Comparison of ENCODE assay signal across 8 cellular contexts in genomic region chr12:40011775-40012129, GRCh38.
DNase-seq lines count a peak whose midpoint lies in the region; ATAC-seq and TF ChIP-seq lines count a peak whose summit lies in the region.

No MANE protein-coding gene starts in this region.

- H3K27me3 ChIP-seq in CD8-positive, alpha-beta T cell (ENCODE audit: insufficient read depth, low read length) = no peaks in the 10 kb centered on the region
- H3K27me3 ChIP-seq in Panc1 (ENCODE audit: control insufficient read depth, insufficient read depth, low read length) (no peaks in the 10 kb centered on the region), liver (ENCODE audit: control insufficient read depth in 4 of 4, insufficient read depth in 4 of 4, low read length in 3 of 4) (no peaks in the 10 kb centered on the region), MG63 (no peaks in the 10 kb centered on the region)

- ATAC-seq in CD8-positive, alpha-beta T cell = no peak
- ATAC-seq in GM21825 (IDR thresholded peaks at IDR 0.05; ENCODE audit: unreplicated experiment) (peak; percentile 10), Panc1 (peak; percentile 60; the same call in 1 of the 2 replicates)

- in situ Hi-C loops in Panc1 (cut with HindIII; ENCODE audit: low pct_unique_long_range_greater_than_20kb, low sequenced_read_pairs) = no loop called here

- WGBS in liver = 36% methylated on average over 3 of the region's 3 CpGs

- no peak overlapping the region for H3K27ac ChIP-seq in CD8-positive, alpha-beta T cell (ENCODE audit: low read depth, low read length)
- H3K27ac ChIP-seq in Panc1 (ENCODE audit: low read length) (no peak overlapping the region), liver (ENCODE audit: low read depth in 1 of 2, low read length in 2 of 2) (peak overlapping the region in 1 of 2 donors; percentile 20)

- peaks cover 5% of the 10 kb centered on the region for H3K4me1 ChIP-seq in CD8-positive, alpha-beta T cell (ENCODE audit: insufficient read depth, low read length)
- 0 out of 2 replicates have a peak, but pooled peaks cover 2% of the 10 kb centered on the region for H3K4me1 ChIP-seq in Panc1 (ENCODE audit: control insufficient read depth, insufficient read depth, low read length)
- peaks cover 2 to 7% (median 3%) of the 10 kb centered on the region in 4 donors for H3K4me1 ChIP-seq in liver (ENCODE audit: control insufficient read depth in 4 of 4, insufficient read depth in 4 of 4, low read length in 3 of 4)

- CTCF ChIA-PET in CD8-positive, alpha-beta T cell (lab: Charles Lee) = interaction anchor here (0.7 to 7.2 kb wide), 25 partner anchors 9 to 195 kb away, joined by 3 to 155 read pairs (median 4); partner anchors contain the start of gene SLC2A13
- CTCF ChIA-PET in Panc1 (lab: Charles Lee) (interaction anchor here (0.6 to 1.1 kb wide), 7 partner anchors 10 to 877 kb away, joined by 3 to 11 read pairs (median 5); partner anchors contain the start of gene SLC2A13), Calu3 (lab: Charles Lee) (interaction anchor here (1.0 to 1.7 kb wide), 5 partner anchors 9 to 139 kb away, joined by 3 to 29 read pairs (median 5); partner anchors contain the start of gene SLC2A13)

- intact Hi-C loops in CD8-positive, alpha-beta T cell (cut with DNase I, micrococcal nuclease) = loop anchor here (1.0 kb wide), 1 partner anchor 96 kb away; no protein-coding TSS in a partner anchor
- intact Hi-C loops in Panc1 (cut with micrococcal nuclease; ENCODE audit: unreplicated experiment) = loop anchor here (1.0 kb wide), 1 partner anchor 95 kb away; the partner anchor contains the start of gene SLC2A13
- intact Hi-C loops in Calu3 (cut with micrococcal nuclease; ENCODE audit: unreplicated experiment) = loop anchor here (1.0 kb wide), 1 partner anchor 96 kb away; no protein-coding TSS in a partner anchor

- peak overlapping the region; percentile 74 for H3K4me3 Mint-ChIP-seq in CD8-positive, alpha-beta T cell
- no peak overlapping the region for H3K4me3 Mint-ChIP-seq in chondrocyte (ENCODE audit: unreplicated experiment)
- no peak overlapping the region for H3K4me3 Mint-ChIP-seq in Calu3 (ENCODE audit: low read depth, unreplicated experiment)

- peaks cover 18% of the 10 kb centered on the region for H3K4me1 Mint-ChIP-seq in CD8-positive, alpha-beta T cell (ENCODE audit: low read depth)
- peaks cover 5% of the 10 kb centered on the region for H3K4me1 Mint-ChIP-seq in chondrocyte (ENCODE audit: low read depth)
- H3K4me1 Mint-ChIP-seq in Calu3 (ENCODE audit: low read depth, unreplicated experiment) = peaks cover 2% of the 10 kb centered on the region

- POLR2A ChIA-PET in CD8-positive, alpha-beta T cell (lab: Charles Lee) = interaction anchor here (0.6 to 1.0 kb wide), 4 partner anchors 72 to 99 kb away, joined by 3 to 6 read pairs (median 3); partner anchors contain the start of gene SLC2A13
- POLR2A ChIA-PET in Panc1 (lab: Charles Lee) = no interaction called here

- H3K9me3 Mint-ChIP-seq in CD8-positive, alpha-beta T cell = no peaks in the 10 kb centered on the region
- H3K9me3 Mint-ChIP-seq in chondrocyte (ENCODE audit: low read depth) = no peaks in the 10 kb centered on the region
- H3K9me3 Mint-ChIP-seq in Calu3 (ENCODE audit: low read depth, unreplicated experiment) = peaks cover 2% of the 10 kb centered on the region

- H3K9ac ChIP-seq in liver (ENCODE audit: low read depth in 1 of 2, low read length in 2 of 2) = peak overlapping the region in 1 of 2 donors; percentile 49

- no peak for TF ChIP-seq RAD21 in liver (IDR thresholded peaks at IDR 0.05)

- no TSS peak for BruUV-seq in Panc1 (replicated peaks; lab: Mats Ljungman, UMichigan)
- no TSS peak for BruUV-seq in Calu3 (replicated peaks; lab: Mats Ljungman, UMichigan)

- no peak overlapping the region for H3K27ac Mint-ChIP-seq in CD8-positive, alpha-beta T cell
- no peak overlapping the region for H3K27ac Mint-ChIP-seq in chondrocyte (ENCODE audit: unreplicated experiment)
- no peak overlapping the region for H3K27ac Mint-ChIP-seq in Calu3 (ENCODE audit: unreplicated experiment)

- H3K4me3 ChIP-seq in CD8-positive, alpha-beta T cell (ENCODE audit: low read depth, low read length) = peak overlapping the region; percentile 18
- H3K4me3 ChIP-seq in Panc1 (ENCODE audit: low read depth in 2 of 2, low read length in 2 of 2) = no peak overlapping the region
- peak overlapping the region in 2 of 3 donors; percentile 29 to 49 for H3K4me3 ChIP-seq in liver (ENCODE audit: low read depth in 1 of 3, low read length in 3 of 3)
- H3K4me3 ChIP-seq in MG63 = no peak overlapping the region

- TF ChIP-seq CTCF in CD8-positive, alpha-beta T cell (IDR thresholded peaks at IDR 0.05) = no peak
- TF ChIP-seq CTCF in Panc1 (IDR thresholded peaks at IDR 0.05) (no peak), liver (IDR thresholded peaks at IDR 0.05; ENCODE audit: low read depth, low read length, missing input control) (no peak), chondrocyte (IDR thresholded peaks at IDR 0.05) (no peak), Calu3 (IDR thresholded peaks at IDR 0.05; ENCODE audit: unreplicated experiment) (no peak)

- no peak for DNase-seq in CD8-positive, alpha-beta T cell
- DNase-seq in Panc1 (ENCODE audit: low read depth, low spot score) = no peak
- no peak for DNase-seq in MG63
- no peak for DNase-seq in NCI-H128 (lab: John Stamatoyannopoulos, UW; ENCODE audit: unreplicated experiment)
- DNase-seq in chondrocyte (ENCODE audit: low spot score) = no peak
- DNase-seq in Calu3 = no peak

- no peaks in the 10 kb centered on the region for H3K27me3 Mint-ChIP-seq in CD8-positive, alpha-beta T cell (ENCODE audit: low read depth)
- H3K27me3 Mint-ChIP-seq in chondrocyte (ENCODE audit: low read depth) = no peaks in the 10 kb centered on the region
- no peaks in the 10 kb centered on the region for H3K27me3 Mint-ChIP-seq in Calu3 (ENCODE audit: unreplicated experiment)

- H3K9me3 ChIP-seq in CD8-positive, alpha-beta T cell (ENCODE audit: low read length) = no peaks in the 10 kb centered on the region
- H3K9me3 ChIP-seq in Panc1 (ENCODE audit: control insufficient read depth, insufficient read depth, low read depth, low read length) (no peaks in the 10 kb centered on the region), liver (ENCODE audit: control insufficient read depth in 4 of 4, low read length in 3 of 4) (no peaks in the 10 kb centered on the region), MG63 (no peaks in the 10 kb centered on the region)

- H3K36me3 Mint-ChIP-seq in CD8-positive, alpha-beta T cell = no peaks in the 10 kb centered on the region
- H3K36me3 Mint-ChIP-seq in chondrocyte (ENCODE audit: low read depth) (no peaks in the 10 kb centered on the region), Calu3 (ENCODE audit: insufficient read depth, unreplicated experiment) (peaks cover 5% of the 10 kb centered on the region)

- H3K36me3 ChIP-seq in CD8-positive, alpha-beta T cell (ENCODE audit: insufficient read depth, low read length) = no peaks in the 10 kb centered on the region
- H3K36me3 ChIP-seq in Panc1 (ENCODE audit: control insufficient read depth, insufficient read depth, low read length) (no peaks in the 10 kb centered on the region), liver (ENCODE audit: control insufficient read depth in 4 of 4, insufficient read depth in 3 of 4, low read depth in 1 of 4, low read length in 3 of 4) (no peaks in the 10 kb centered on the region), MG63 (no peaks in the 10 kb centered on the region)

TF ChIP-seq in liver, 16 proteins besides CTCF, POLR2A, EP300 and RAD21 (continues in another document):
- TF ChIP-seq, protein P1, sequence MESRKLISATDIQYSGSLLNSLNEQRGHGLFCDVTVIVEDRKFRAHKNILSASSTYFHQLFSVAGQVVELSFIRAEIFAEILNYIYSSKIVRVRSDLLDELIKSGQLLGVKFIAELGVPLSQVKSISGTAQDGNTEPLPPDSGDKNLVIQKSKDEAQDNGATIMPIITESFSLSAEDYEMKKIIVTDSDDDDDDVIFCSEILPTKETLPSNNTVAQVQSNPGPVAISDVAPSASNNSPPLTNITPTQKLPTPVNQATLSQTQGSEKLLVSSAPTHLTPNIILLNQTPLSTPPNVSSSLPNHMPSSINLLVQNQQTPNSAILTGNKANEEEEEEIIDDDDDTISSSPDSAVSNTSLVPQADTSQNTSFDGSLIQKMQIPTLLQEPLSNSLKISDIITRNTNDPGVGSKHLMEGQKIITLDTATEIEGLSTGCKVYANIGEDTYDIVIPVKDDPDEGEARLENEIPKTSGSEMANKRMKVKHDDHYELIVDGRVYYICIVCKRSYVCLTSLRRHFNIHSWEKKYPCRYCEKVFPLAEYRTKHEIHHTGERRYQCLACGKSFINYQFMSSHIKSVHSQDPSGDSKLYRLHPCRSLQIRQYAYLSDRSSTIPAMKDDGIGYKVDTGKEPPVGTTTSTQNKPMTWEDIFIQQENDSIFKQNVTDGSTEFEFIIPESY (IDR thresholded peaks at IDR 0.05) = no peak
- TF ChIP-seq TAF1 (conservative IDR thresholded peaks at IDR 0.05) (no peak), JUND (IDR thresholded peaks at IDR 0.05) (no peak), GABPA (IDR thresholded peaks at IDR 0.05 in 1 of 2, conservative IDR thresholded peaks at IDR 0.05 in 1 of 2) (no peak), NR2F2 (IDR thresholded peaks at IDR 0.05) (no peak), RXRA (IDR thresholded peaks at IDR 0.05) (no peak), HNF4A (conservative IDR thresholded peaks at IDR 0.05) (no peak), HNF4G (IDR thresholded peaks at IDR 0.05) (no peak), YY1 (IDR thresholded peaks at IDR 0.05) (no peak)

Comparison
In these comparisons a context has a peak if more than half of its experiments do, and no peak if none do; other contexts are left out.
1. H3K4me3 ChIP-seq: peak in CD8-positive, alpha-beta T cell (single experiment) and liver (2 of 3); none in Panc1 (0 of 2) and MG63 (single experiment).